In the genomic region with DNA sequence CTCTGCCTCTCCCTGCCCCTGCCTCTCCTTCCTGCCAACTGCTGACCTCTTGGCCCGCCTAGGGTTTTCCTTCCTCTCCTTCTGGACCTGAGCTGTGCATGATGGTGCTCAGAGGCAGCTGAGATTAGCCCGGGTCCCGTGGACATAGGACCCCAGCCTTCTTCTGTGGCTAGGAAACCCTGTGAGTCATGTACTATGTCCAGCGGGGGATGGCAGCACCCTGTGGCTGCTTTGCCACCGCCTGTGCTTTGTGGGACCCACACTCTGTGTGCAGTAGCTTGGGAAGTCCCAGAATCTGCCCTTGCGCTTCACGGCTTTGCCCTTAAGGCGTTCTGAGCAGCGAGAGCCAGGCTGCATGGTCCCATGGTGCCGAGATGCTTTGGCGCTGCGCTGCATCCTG, we compare ENCODE assay signal across 1 cellular context.
TF ChIP-seq lines count a peak whose summit lies in the region.

No MANE protein-coding gene starts in this region.

TF ChIP-seq in GM23338, 12 proteins besides CTCF, POLR2A, EP300 and RAD21 (continued from another document):
- TF ChIP-seq STAT1 (IDR thresholded peaks at IDR 0.05; ENCODE audit: unreplicated experiment) (no peak), EZH2phosphoT487 (IDR thresholded peaks at IDR 0.05; ENCODE audit: unreplicated experiment) (no peak)
- TF ChIP-seq, protein P1, sequence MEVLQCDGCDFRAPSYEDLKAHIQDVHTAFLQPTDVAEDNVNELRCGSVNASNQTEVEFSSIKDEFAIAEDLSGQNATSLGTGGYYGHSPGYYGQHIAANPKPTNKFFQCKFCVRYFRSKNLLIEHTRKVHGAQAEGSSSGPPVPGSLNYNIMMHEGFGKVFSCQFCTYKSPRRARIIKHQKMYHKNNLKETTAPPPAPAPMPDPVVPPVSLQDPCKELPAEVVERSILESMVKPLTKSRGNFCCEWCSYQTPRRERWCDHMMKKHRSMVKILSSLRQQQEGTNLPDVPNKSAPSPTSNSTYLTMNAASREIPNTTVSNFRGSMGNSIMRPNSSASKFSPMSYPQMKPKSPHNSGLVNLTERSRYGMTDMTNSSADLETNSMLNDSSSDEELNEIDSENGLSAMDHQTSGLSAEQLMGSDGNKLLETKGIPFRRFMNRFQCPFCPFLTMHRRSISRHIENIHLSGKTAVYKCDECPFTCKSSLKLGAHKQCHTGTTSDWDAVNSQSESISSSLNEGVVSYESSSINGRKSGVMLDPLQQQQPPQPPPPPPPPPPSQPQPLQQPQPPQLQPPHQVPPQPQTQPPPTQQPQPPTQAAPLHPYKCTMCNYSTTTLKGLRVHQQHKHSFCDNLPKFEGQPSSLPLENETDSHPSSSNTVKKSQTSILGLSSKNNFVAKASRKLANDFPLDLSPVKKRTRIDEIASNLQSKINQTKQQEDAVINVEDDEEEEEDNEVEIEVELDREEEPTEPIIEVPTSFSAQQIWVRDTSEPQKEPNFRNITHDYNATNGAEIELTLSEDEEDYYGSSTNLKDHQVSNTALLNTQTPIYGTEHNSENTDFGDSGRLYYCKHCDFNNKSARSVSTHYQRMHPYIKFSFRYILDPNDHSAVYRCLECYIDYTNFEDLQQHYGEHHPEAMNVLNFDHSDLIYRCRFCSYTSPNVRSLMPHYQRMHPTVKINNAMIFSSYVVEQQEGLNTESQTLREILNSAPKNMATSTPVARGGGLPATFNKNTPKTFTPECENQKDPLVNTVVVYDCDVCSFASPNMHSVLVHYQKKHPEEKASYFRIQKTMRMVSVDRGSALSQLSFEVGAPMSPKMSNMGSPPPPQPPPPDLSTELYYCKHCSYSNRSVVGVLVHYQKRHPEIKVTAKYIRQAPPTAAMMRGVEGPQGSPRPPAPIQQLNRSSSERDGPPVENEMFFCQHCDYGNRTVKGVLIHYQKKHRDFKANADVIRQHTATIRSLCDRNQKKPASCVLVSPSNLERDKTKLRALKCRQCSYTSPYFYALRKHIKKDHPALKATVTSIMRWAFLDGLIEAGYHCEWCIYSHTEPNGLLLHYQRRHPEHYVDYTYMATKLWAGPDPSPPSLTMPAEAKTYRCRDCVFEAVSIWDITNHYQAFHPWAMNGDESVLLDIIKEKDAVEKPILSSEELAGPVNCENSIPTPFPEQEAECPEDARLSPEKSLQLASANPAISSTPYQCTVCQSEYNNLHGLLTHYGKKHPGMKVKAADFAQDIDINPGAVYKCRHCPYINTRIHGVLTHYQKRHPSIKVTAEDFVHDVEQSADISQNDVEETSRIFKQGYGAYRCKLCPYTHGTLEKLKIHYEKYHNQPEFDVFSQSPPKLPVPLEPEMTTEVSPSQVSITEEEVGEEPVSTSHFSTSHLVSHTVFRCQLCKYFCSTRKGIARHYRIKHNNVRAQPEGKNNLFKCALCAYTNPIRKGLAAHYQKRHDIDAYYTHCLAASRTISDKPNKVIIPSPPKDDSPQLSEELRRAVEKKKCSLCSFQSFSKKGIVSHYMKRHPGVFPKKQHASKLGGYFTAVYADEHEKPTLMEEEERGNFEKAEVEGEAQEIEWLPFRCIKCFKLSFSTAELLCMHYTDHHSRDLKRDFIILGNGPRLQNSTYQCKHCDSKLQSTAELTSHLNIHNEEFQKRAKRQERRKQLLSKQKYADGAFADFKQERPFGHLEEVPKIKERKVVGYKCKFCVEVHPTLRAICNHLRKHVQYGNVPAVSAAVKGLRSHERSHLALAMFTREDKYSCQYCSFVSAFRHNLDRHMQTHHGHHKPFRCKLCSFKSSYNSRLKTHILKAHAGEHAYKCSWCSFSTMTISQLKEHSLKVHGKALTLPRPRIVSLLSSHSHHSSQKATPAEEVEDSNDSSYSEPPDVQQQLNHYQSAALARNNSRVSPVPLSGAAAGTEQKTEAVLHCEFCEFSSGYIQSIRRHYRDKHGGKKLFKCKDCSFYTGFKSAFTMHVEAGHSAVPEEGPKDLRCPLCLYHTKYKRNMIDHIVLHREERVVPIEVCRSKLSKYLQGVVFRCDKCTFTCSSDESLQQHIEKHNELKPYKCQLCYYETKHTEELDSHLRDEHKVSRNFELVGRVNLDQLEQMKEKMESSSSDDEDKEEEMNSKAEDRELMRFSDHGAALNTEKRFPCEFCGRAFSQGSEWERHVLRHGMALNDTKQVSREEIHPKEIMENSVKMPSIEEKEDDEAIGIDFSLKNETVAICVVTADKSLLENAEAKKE (CRISPR knock-in tag; IDR thresholded peaks at IDR 0.05): no peak
